13 cellular contexts compared by ENCODE assay signal in the genomic region with DNA sequence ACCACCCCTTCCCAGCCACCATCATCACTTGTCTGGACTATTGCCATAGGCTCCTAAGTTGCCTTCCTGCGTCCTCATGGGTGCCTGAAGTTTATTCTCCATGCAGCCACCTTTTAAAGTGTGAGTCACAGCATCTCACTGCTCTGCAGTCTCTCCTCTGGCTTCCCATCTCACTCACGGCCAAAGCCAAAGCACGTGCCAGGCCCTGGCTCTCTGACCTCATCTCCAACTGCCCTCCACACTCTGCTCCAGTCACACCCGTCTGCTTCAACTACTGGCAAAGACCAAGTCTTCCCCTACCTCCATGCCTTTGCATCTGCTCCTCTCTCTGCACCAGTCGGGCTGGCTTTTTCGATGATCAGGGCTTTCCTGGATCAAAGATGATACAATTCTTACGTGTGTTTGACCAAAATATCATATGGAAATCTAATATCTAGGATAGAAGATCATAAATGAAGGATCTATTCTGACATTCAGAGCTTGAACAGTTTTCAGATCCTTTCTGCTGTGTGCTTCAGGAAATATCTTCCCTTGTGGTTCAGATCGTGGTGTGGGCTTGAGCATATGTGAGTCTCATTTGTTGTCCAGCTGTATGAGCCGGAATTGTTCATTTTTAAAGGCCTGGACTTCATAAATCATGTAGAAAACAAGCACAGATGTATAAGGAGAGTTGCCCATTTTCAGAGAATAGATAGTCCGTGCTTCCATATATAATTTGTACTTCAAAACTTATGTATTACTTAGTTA.
A peak's percentile ranks its signal among the peaks of the same experiment; 100 is the strongest.
DNase-seq lines count a peak whose midpoint lies in the region; ATAC-seq and TF ChIP-seq lines count a peak whose summit lies in the region.
"Had no signal": no experiment of that assay in that cellular context is flagged by ENCODE, and none has a peak within 500 bp of the region (broad histone marks: within the 10 kb centered on the region; RNA-seq: fewer than 3 reads in every experiment).

No MANE protein-coding gene starts in this region.

- H2AFZ ChIP-seq in SK-N-SH (ENCODE audit: low read depth) = no peak overlapping the region

- H3K27ac ChIP-seq in SK-N-SH (ENCODE audit: low read depth in 2 of 2, low read length in 1 of 2) (no peak overlapping the region), gastroesophageal sphincter (peak overlapping the region in 3 of 4 donors; percentile 4 to 27 (median 19)), sigmoid colon (peak overlapping the region in 3 of 4 donors; percentile 75 to 87 (median 83))
- H3K27ac ChIP-seq: SJSA1 had no signal

- POLR2A ChIA-PET in SK-N-SH (lab: Yijun Ruan, JAX) = no interaction called here
- POLR2A ChIA-PET in activated CD4-positive, alpha-beta memory T cell treated with anti-CD3 and anti-CD28 coated beads for 36 hours (lab: Charles Lee) = no interaction called here

- no peak overlapping the region for H3K9ac ChIP-seq in SK-N-SH

- H3K79me2 ChIP-seq in SK-N-SH (ENCODE audit: insufficient read depth) = no peaks in the 10 kb centered on the region

- no peaks in the 10 kb centered on the region for H3K4me1 Mint-ChIP-seq in activated CD4-positive, alpha-beta memory T cell treated with anti-CD3 and anti-CD28 coated beads for 36 hours (ENCODE audit: low read depth)

- no peak for TF ChIP-seq CTCF in SK-N-SH (IDR thresholded peaks at IDR 0.05)
- TF ChIP-seq CTCF in gastroesophageal sphincter (IDR thresholded peaks at IDR 0.05) = no peak
- TF ChIP-seq CTCF in sigmoid colon (IDR thresholded peaks at IDR 0.05) = no peak

- H4K20me1 ChIP-seq in SK-N-SH (ENCODE audit: insufficient read depth) = 0 out of 2 replicates have a peak, but pooled peaks cover 3% of the 10 kb centered on the region

- peaks cover 10 to 34% of the 10 kb centered on the region in 2 experiments; a peak in 2 of 4 replicates for H3K4me1 ChIP-seq in SK-N-SH (ENCODE audit: control insufficient read depth in 1 of 2, insufficient read depth in 2 of 2, low read depth in 1 of 2, low read length in 1 of 2)
- H3K4me1 ChIP-seq in gastroesophageal sphincter = peaks cover 16 to 47% (median 26%) of the 10 kb centered on the region in 3 donors
- peaks cover 0 to 50% (median 45%) of the 10 kb centered on the region in 4 donors for H3K4me1 ChIP-seq in sigmoid colon

- H3K27me3 ChIP-seq in SK-N-SH (ENCODE audit: insufficient read depth) (no peaks in the 10 kb centered on the region), gastroesophageal sphincter (no peaks in the 10 kb centered on the region), sigmoid colon (no peaks in the 10 kb centered on the region)
- H3K27me3 ChIP-seq: esophagus muscularis mucosa, SJSA1 had no signal

- 77% methylated on average over 10 of the region's 10 CpGs for WGBS in SK-N-SH (ENCODE audit: low lambda C conversion rate)
- WGBS in gastroesophageal sphincter (ENCODE audit: low coverage in 1 of 2), 2 donors = 49 to 53% methylated on average over 7 of the region's 10 CpGs
- 73 to 90% methylated on average over 10 of the region's 10 CpGs for WGBS in sigmoid colon, 2 donors

- no peaks in the 10 kb centered on the region for H3K9me2 ChIP-seq in SK-N-SH

- no peaks in the 10 kb centered on the region for H3K27me3 Mint-ChIP-seq in activated CD4-positive, alpha-beta memory T cell treated with anti-CD3 and anti-CD28 coated beads for 36 hours
- H3K27me3 Mint-ChIP-seq: activated CD4-positive, alpha-beta memory T cell treated with anti-CD3 and anti-CD28 coated beads, Interleukin-2, amount 10 ng/mL, durations not matched to agents 7 days and 5 days; CD4-positive, alpha-beta T cell had no signal

- peaks cover 21% of the 10 kb centered on the region for H3K9me3 Mint-ChIP-seq in activated CD4-positive, alpha-beta memory T cell treated with anti-CD3 and anti-CD28 coated beads for 36 hours

- H3K4me3 ChIP-seq in SK-N-SH (ENCODE audit: low read depth in 2 of 2, low read length in 1 of 2) (no peak overlapping the region), gastroesophageal sphincter (no peak overlapping the region), sigmoid colon (no peak overlapping the region)
- H3K4me3 ChIP-seq: esophagus muscularis mucosa, SJSA1, skin epidermis had no signal

- no peaks in the 10 kb centered on the region for H3F3A ChIP-seq in SK-N-SH (replicated peaks; ENCODE audit: insufficient read depth)

- CTCF ChIA-PET in SK-N-SH (lab: Yijun Ruan, JAX) = interaction anchor here (0.6 to 1.6 kb wide), 6 partner anchors 12 to 48 kb away, joined by 3 to 6 read pairs (median 3); no protein-coding TSS in a partner anchor
- CTCF ChIA-PET in activated CD4-positive, alpha-beta memory T cell treated with anti-CD3 and anti-CD28 coated beads for 36 hours (lab: Charles Lee) = no interaction called here

- H3K4me2 ChIP-seq in SK-N-SH = no peak overlapping the region

- no peak for TF ChIP-seq POLR2A in gastroesophageal sphincter (IDR thresholded peaks at IDR 0.05)
- no peak for TF ChIP-seq POLR2A in sigmoid colon (IDR thresholded peaks at IDR 0.05)

- ATAC-seq in gastroesophageal sphincter (peak; percentile 80), GM18909 (IDR thresholded peaks at IDR 0.05; ENCODE audit: poor library complexity, unreplicated experiment) (no peak)

- H3K4me3 Mint-ChIP-seq in activated CD4-positive, alpha-beta memory T cell treated with anti-CD3 and anti-CD28 coated beads for 36 hours = no peak overlapping the region
- H3K4me3 Mint-ChIP-seq: activated CD4-positive, alpha-beta memory T cell treated with anti-CD3 and anti-CD28 coated beads, Interleukin-2, amount 10 ng/mL, durations not matched to agents 7 days and 5 days; CD4-positive, alpha-beta T cell had no signal

- H3K27ac Mint-ChIP-seq in activated CD4-positive, alpha-beta memory T cell treated with anti-CD3 and anti-CD28 coated beads for 36 hours = no peak overlapping the region
- H3K27ac Mint-ChIP-seq: activated CD4-positive, alpha-beta memory T cell treated with anti-CD3 and anti-CD28 coated beads, Interleukin-2, amount 10 ng/mL, durations not matched to agents 7 days and 5 days; CD4-positive, alpha-beta T cell had no signal

- H3K9me3 ChIP-seq in SK-N-SH = peaks cover 7% of the 10 kb centered on the region; the same call in 1 of the 2 replicates
- peaks cover 0 to 11% (median 0%) of the 10 kb centered on the region in 3 donors for H3K9me3 ChIP-seq in gastroesophageal sphincter
- peaks cover 2 to 7% (median 3%) of the 10 kb centered on the region in 4 donors for H3K9me3 ChIP-seq in sigmoid colon
- H3K9me3 ChIP-seq: SJSA1 had no signal

- peak; percentile 82 for DNase-seq in DMS 273 (lab: John Stamatoyannopoulos, UW; ENCODE audit: unreplicated experiment)
- DNase-seq in SK-N-SH = no peak
- peak; percentile 93 for DNase-seq in sigmoid colon
- DNase-seq in mucosa of gallbladder (ENCODE audit: low spot score) = no peak
- no peak for DNase-seq in activated CD4-positive, alpha-beta memory T cell treated with anti-CD3 and anti-CD28 coated beads for 36 hours
- no peak for DNase-seq in COLO829 (ENCODE audit: low spot score)
- DNase-seq: activated CD4-positive, alpha-beta memory T cell treated with anti-CD3 and anti-CD28 coated beads, Interleukin-2, amount 10 ng/mL, durations not matched to agents 7 days and 5 days; CD4-positive, alpha-beta T cell had no signal

- TF ChIP-seq EP300 in SK-N-SH (IDR thresholded peaks at IDR 0.05; ENCODE audit: borderline replicate concordance in 1 of 2, low read depth in 1 of 2, low read length in 1 of 2) (no peak), gastroesophageal sphincter (IDR thresholded peaks at IDR 0.05) (no peak), sigmoid colon (IDR thresholded peaks at IDR 0.05) (peak in 1 of 4 donors; percentile 27)

- H3K36me3 Mint-ChIP-seq in activated CD4-positive, alpha-beta memory T cell treated with anti-CD3 and anti-CD28 coated beads for 36 hours = peaks cover 8% of the 10 kb centered on the region

- H3K36me3 ChIP-seq in SK-N-SH (replicated peaks in 1 of 2; ENCODE audit: control insufficient read depth in 1 of 2, insufficient read depth in 2 of 2, low read length in 1 of 2) = no peaks in the 10 kb centered on the region
- H3K36me3 ChIP-seq in gastroesophageal sphincter = no peaks in the 10 kb centered on the region
- no peaks in the 10 kb centered on the region for H3K36me3 ChIP-seq in sigmoid colon
- H3K36me3 ChIP-seq: esophagus muscularis mucosa, SJSA1 had no signal

- no peak for TF ChIP-seq RAD21 in SK-N-SH (IDR thresholded peaks at IDR 0.05; ENCODE audit: low read length)

- intact Hi-C loops in sigmoid colon (cut with DNase I) = no loop called here
- intact Hi-C loops in activated CD4-positive, alpha-beta memory T cell treated with anti-CD3 and anti-CD28 coated beads for 36 hours (cut with micrococcal nuclease) = no loop called here

TF ChIP-seq in SK-N-SH, 30 proteins besides CTCF, POLR2A, EP300 and RAD21 (continues in another document):
- TF ChIP-seq, protein P1, sequence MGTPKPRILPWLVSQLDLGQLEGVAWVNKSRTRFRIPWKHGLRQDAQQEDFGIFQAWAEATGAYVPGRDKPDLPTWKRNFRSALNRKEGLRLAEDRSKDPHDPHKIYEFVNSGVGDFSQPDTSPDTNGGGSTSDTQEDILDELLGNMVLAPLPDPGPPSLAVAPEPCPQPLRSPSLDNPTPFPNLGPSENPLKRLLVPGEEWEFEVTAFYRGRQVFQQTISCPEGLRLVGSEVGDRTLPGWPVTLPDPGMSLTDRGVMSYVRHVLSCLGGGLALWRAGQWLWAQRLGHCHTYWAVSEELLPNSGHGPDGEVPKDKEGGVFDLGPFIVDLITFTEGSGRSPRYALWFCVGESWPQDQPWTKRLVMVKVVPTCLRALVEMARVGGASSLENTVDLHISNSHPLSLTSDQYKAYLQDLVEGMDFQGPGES (IDR thresholded peaks at IDR 0.05; ENCODE audit: low read depth, low read length) = no peak
- TF ChIP-seq FOSL2 (IDR thresholded peaks at IDR 0.05; ENCODE audit: borderline replicate concordance, low read depth) (peak; percentile 22; the same call in 1 of the 2 replicates), NFIC (IDR thresholded peaks at IDR 0.05; ENCODE audit: borderline replicate concordance) (peak; percentile 36; the same call in 1 of the 2 replicates)
- TF ChIP-seq, protein P2, sequence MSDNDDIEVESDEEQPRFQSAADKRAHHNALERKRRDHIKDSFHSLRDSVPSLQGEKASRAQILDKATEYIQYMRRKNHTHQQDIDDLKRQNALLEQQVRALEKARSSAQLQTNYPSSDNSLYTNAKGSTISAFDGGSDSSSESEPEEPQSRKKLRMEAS (IDR thresholded peaks at IDR 0.05; ENCODE audit: low read depth) = peak; percentile 92

Comparison
In these comparisons a context has a peak if more than half of its experiments do, and no peak if none do; other contexts are left out.
1. DNase-seq: peak in DMS 273 (single experiment) and sigmoid colon (single experiment); none in SK-N-SH (single experiment), mucosa of gallbladder (single experiment), activated CD4-positive, alpha-beta memory T cell treated with anti-CD3 and anti-CD28 coated beads for 36 hours (single experiment) and COLO829 (single experiment).
2. H3K27ac ChIP-seq: peak in gastroesophageal sphincter (3 of 4) and sigmoid colon (3 of 4); none in SK-N-SH (0 of 2).